In genomic region chr2:118823666-118824065, GRCh38 we compare ENCODE assay signal across 33 cellular contexts. TPM values are rescaled to one million over a fixed set of nuclear protein-coding genes. Genes with fewer than 3 reads are reported as not detected.
"Had no signal": no experiment of that assay in that cellular context is flagged by ENCODE, and none has a peak within 500 bp of the region (broad histone marks: within the 10 kb centered on the region; RNA-seq: fewer than 3 reads in every experiment).

No MANE protein-coding gene starts in this region.

- H3K9me3 ChIP-seq: colonic mucosa, esophagus muscularis mucosa, heart right ventricle, left ventricle myocardium inferior had no signal

- ATAC-seq: effector memory CD8-positive, alpha-beta T cell; foreskin keratinocyte; heart right ventricle; left colon; left lobe of liver; naive thymus-derived CD4-positive, alpha-beta T cell had no signal

- H3K4me1 Mint-ChIP-seq: memory B cell had no signal

- H3K4me1 ChIP-seq: colonic mucosa, esophagus muscularis mucosa, foreskin keratinocyte, heart right ventricle, left ventricle myocardium inferior had no signal

- H3K4me3 Mint-ChIP-seq: dendritic cell treated with granulocyte-macrophage colony-stimulating factor and Interleukin-4, amounts not matched to agents 40 ng/mL and 50 ng/mL, for 4 days; effector memory CD8-positive, alpha-beta T cell; memory B cell; naive thymus-derived CD4-positive, alpha-beta T cell had no signal

- H3K36me3 Mint-ChIP-seq: memory B cell; naive thymus-derived CD4-positive, alpha-beta T cell had no signal

- H3K9me3 Mint-ChIP-seq: dendritic cell treated with granulocyte-macrophage colony-stimulating factor and Interleukin-4, amounts not matched to agents 40 ng/mL and 50 ng/mL, for 4 days; effector memory CD8-positive, alpha-beta T cell; memory B cell; naive thymus-derived CD4-positive, alpha-beta T cell had no signal

- H3K27ac Mint-ChIP-seq: dendritic cell treated with granulocyte-macrophage colony-stimulating factor and Interleukin-4, amounts not matched to agents 40 ng/mL and 50 ng/mL, for 4 days; effector memory CD8-positive, alpha-beta T cell; memory B cell; naive thymus-derived CD4-positive, alpha-beta T cell had no signal

- H3K27ac ChIP-seq: colonic mucosa, esophagus muscularis mucosa, foreskin keratinocyte, heart right ventricle, left ventricle myocardium inferior had no signal

- H3K4me3 ChIP-seq: colonic mucosa, esophagus muscularis mucosa, heart right ventricle, left ventricle myocardium inferior, lung had no signal

- DNase-seq: colonic mucosa; cortex of kidney; effector CD8-positive, alpha-beta T cell; effector memory CD8-positive, alpha-beta T cell; foreskin keratinocyte; glutamatergic neuron; head of caudate nucleus; heart right ventricle; hippocampal formation; kidney; kidney glomerular epithelial cell; left colon; left ventricle myocardium inferior; mammary epithelial cell; mesendoderm; midbrain; naive thymus-derived CD4-positive, alpha-beta T cell had no signal

- H3K36me3 ChIP-seq: colonic mucosa, esophagus muscularis mucosa, heart right ventricle, left ventricle myocardium inferior had no signal

RNA-seq across cellular contexts. Expression of gene EN1, which starts 23.8 kb away (rescaled TPM):
- total RNA-seq: chondrocyte; colonic mucosa; dermis microvascular lymphatic vessel endothelial cell; endothelial cell of umbilical vein; epithelial cell of proximal tubule; fibroblast of lung; fibroblast of villous mesenchyme; foreskin keratinocyte; frontal cortex; glomerular endothelial cell; left colon; left lobe of liver; left ventricle myocardium inferior; lung; mononuclear cell; mucosa of gallbladder; naive thymus-derived CD4-positive, alpha-beta T cell had no signal
- polyA plus RNA-seq: endothelial cell of umbilical vein; esophagus; fibroblast of lung; heart right ventricle; lung; mammary epithelial cell; naive thymus-derived CD4-positive, alpha-beta T cell had no signal
